ENCODE assay signal across 8 cellular contexts in genomic region chr20:34302723-34303528, GRCh38.
DNase-seq lines count a peak whose midpoint lies in the region; ATAC-seq lines count a peak whose summit lies in the region.

AHCY (minus strand) TSS chr20:34303355; CDS start chr20:34303270, 85 bp downstream.

- peak; percentile 91 for ATAC-seq in HG03442 (IDR thresholded peaks at IDR 0.05; ENCODE audit: unreplicated experiment)

- DNase-seq in Ammon's horn (ENCODE audit: low spot score) (peak; percentile 97), GM19238 (ENCODE audit: insufficient read length, low spot score) (peak; percentile 96), NCI-H524 (lab: John Stamatoyannopoulos, UW) (peak; percentile 96 to 98)
- peak; percentile 91 to 93 for DNase-seq in activated CD4-positive, alpha-beta T cell treated with anti-CD3 and anti-CD28 coated beads for 4 hours
- DNase-seq in stimulated activated CD4-positive, alpha-beta T cell treated with anti-CD3 and anti-CD28 coated beads, Interleukin-1b, Interleukin-23, amount 100 ng/mL, for 4 hours (ENCODE audit: low read depth in 2 of 2), result peak; percentile 88 to 93

- H3K27ac ChIP-seq in cingulate gyrus (ENCODE audit: low read depth, low read length) (peak within 1 kb of the TSS; percentile 79), layer of hippocampus (ENCODE audit: low read depth, low read length) (peak within 1 kb of the TSS; percentile 88)

- no peaks in the 10 kb centered on the region for H3K27me3 ChIP-seq in layer of hippocampus (ENCODE audit: control insufficient read depth, insufficient read depth, low read length)

Comparison
In these comparisons a context has a peak if more than half of its experiments do, and no peak if none do; other contexts are left out.
1. Peak in every context shown above with its lines: DNase-seq, ATAC-seq and H3K27ac ChIP-seq.